Comparison of ENCODE assay signal across 23 cellular contexts in genomic region chr2:212480447-212480846, GRCh38. TPM values are rescaled to one million over a fixed set of nuclear protein-coding genes. Genes with fewer than 3 reads are reported as not detected.
"Had no signal": no experiment of that assay in that cellular context is flagged by ENCODE, and none has a peak within 500 bp of the region (broad histone marks: within the 10 kb centered on the region; RNA-seq: fewer than 3 reads in every experiment).

No MANE protein-coding gene starts in this region.

- H3K27ac ChIP-seq: breast epithelium had no signal

- H3K27me3 ChIP-seq: breast epithelium had no signal

- DNase-seq: activated CD4-positive, alpha-beta T cell treated with anti-CD3 and anti-CD28 coated beads for 48 hours; activated CD4-positive, alpha-beta T cell treated with anti-CD3 and anti-CD28 coated beads, Interleukin-2, amount 50 U/mL, for 4 hours; activated CD4-positive, CD25-positive, alpha-beta regulatory T cell treated with anti-CD3 and anti-CD28 coated beads, Interleukin-2, amount 50 U/mL, for 72 hours; activated CD8-positive, alpha-beta T cell treated with anti-CD3 and anti-CD28 coated beads, Interleukin-2, amount 10 ng/mL, durations not matched to agents 7 days and 5 days; activated effector memory CD4-positive, alpha-beta T cell treated with Interleukin-2 at 50 U/mL for 16 hours; activated naive CD4-positive, alpha-beta T cell; activated T-cell treated with anti-CD3 and anti-CD28 coated beads, Interleukin-2, amount 50 U/mL, for 24 hours; aorta; KG1; NCI-H1092; NCI-H1417 treated with DMSO at 0.1 percent for 48 hours; NCI-H187 treated with DMSO at 0.1 percent for 48 hours; NCI-H526; NCI-H82; SIG-M5; T-helper 17 cell; T-helper 9 cell had no signal

- H3K4me1 ChIP-seq: breast epithelium had no signal

- H3K4me3 ChIP-seq: breast epithelium had no signal

- H3K9me3 ChIP-seq: breast epithelium had no signal

- H3K36me3 ChIP-seq: breast epithelium had no signal

RNA-seq across cellular contexts. Expression of gene ERBB4, which starts 58.2 kb away (rescaled TPM):
- total RNA-seq: activated CD8-positive, alpha-beta T cell treated with anti-CD3 and anti-CD28 coated beads, Interleukin-2, amount 10 ng/mL, durations not matched to agents 7 days and 5 days; activated T-helper 1 cell treated with anti-CD3 and anti-CD28 coated beads, Interleukin-12 subunit alpha, Interleukin-12 subunit beta, Interleukin-2, Interleukin-4 antibody, amounts not matched to agents 30 ng/mL and 10 ng/mL and 1 ng/mL, durations not matched to agents 14 hours and 24 hours and 36 hours; LHCN-M2; M059J; OCI-LY7; RPMI7951; T-helper 17 cell had no signal
